In genomic region chr12:76158518-76159321, GRCh38 we compare ENCODE assay signal across 8 cellular contexts.
DNase-seq lines count a peak whose midpoint lies in the region; ATAC-seq, FAIRE-seq and TF ChIP-seq lines count a peak whose summit lies in the region.

No MANE protein-coding gene starts in this region.

- H3K4me3 Mint-ChIP-seq in neural progenitor cell = no peak overlapping the region

- H3K27ac ChIP-seq in neural progenitor cell (no peak overlapping the region), thoracic aorta (no peak overlapping the region)

- H3K27me3 ChIP-seq in neural progenitor cell = no peaks in the 10 kb centered on the region
- H3K27me3 ChIP-seq in thoracic aorta (replicated peaks; ENCODE audit: insufficient read depth) = no peaks in the 10 kb centered on the region

- H3K27me3 Mint-ChIP-seq in neural progenitor cell (ENCODE audit: insufficient read depth, low read depth) = no peaks in the 10 kb centered on the region

- H3K4me1 ChIP-seq in neural progenitor cell (peaks cover 25% of the 10 kb centered on the region), thoracic aorta (ENCODE audit: control insufficient read depth in 1 of 2, low read depth in 2 of 2) (no peaks in the 10 kb centered on the region)

- ATAC-seq in HG02938 (IDR thresholded peaks at IDR 0.05; ENCODE audit: unreplicated experiment) (peak; percentile 96), thoracic aorta (ENCODE audit: insufficient number of reproducible peaks, low FRiP score, low read depth) (peak; percentile 55)

- TF ChIP-seq CTCF in fibroblast of mammary gland (conservative IDR thresholded peaks at IDR 0.05; ENCODE audit: control insufficient read depth, insufficient read depth, low read depth, low read length) = peak; percentile 84
- peak; percentile 69 for TF ChIP-seq CTCF in neural progenitor cell (IDR thresholded peaks at IDR 0.05)
- peak; percentile 52 for TF ChIP-seq CTCF in thoracic aorta (IDR thresholded peaks at IDR 0.05)

- peaks cover 8% of the 10 kb centered on the region for H3F3A ChIP-seq in neural progenitor cell (ENCODE audit: low read depth)

- no peaks in the 10 kb centered on the region for H3K9me3 Mint-ChIP-seq in neural progenitor cell

- peak; percentile 96 for FAIRE-seq in GM18507 (lab: Jason Lieb, UNC)

- H3K4me2 ChIP-seq in neural progenitor cell = no peak overlapping the region

- DNase-seq in A172 (ENCODE audit: low spot score) = peak; percentile 93
- DNase-seq in GM18507 (ENCODE audit: extremely low spot score, insufficient read length, low read depth) = no peak
- peak; percentile 95 for DNase-seq in NOMO-1 treated with DMSO at 0.1 percent for 48 hours (lab: John Stamatoyannopoulos, UW; ENCODE audit: unreplicated experiment)
- DNase-seq in activated CD8-positive, alpha-beta memory T cell treated with anti-CD3 and anti-CD28 coated beads, Interleukin-2, amount 50 U/mL, for 48 hours = peak; percentile 89
- peak; percentile 90 for DNase-seq in fibroblast of mammary gland (ENCODE audit: low read depth)
- peak; percentile 61 for DNase-seq in neural progenitor cell (ENCODE audit: low spot score)
- no peak for DNase-seq in thoracic aorta (ENCODE audit: low spot score)

- no peaks in the 10 kb centered on the region for H3K79me2 ChIP-seq in neural progenitor cell (ENCODE audit: low read depth)

- peaks cover 13% of the 10 kb centered on the region for H3K4me1 Mint-ChIP-seq in neural progenitor cell

- no peaks in the 10 kb centered on the region for H3K36me3 ChIP-seq in neural progenitor cell
- no peaks in the 10 kb centered on the region for H3K36me3 ChIP-seq in thoracic aorta

- no peak overlapping the region for H3K27ac Mint-ChIP-seq in neural progenitor cell

- H3K36me3 Mint-ChIP-seq in neural progenitor cell = no peaks in the 10 kb centered on the region

- H4K20me1 ChIP-seq in neural progenitor cell (ENCODE audit: low read depth) = no peaks in the 10 kb centered on the region

- H3K4me3 ChIP-seq in fibroblast of mammary gland (ENCODE audit: control insufficient read depth, low read depth, low read length) (no peak overlapping the region), neural progenitor cell (no peak overlapping the region), thoracic aorta (peak overlapping the region; percentile 45)

- peak overlapping the region; percentile 81 for H2AFZ ChIP-seq in neural progenitor cell (replicated peaks)

- H3K9ac ChIP-seq in neural progenitor cell = no peak overlapping the region

- H3K9me3 ChIP-seq in neural progenitor cell (ENCODE audit: low read depth) (no peaks in the 10 kb centered on the region), thoracic aorta (no peaks in the 10 kb centered on the region)

Comparison
In these comparisons a context has a peak if more than half of its experiments do, and no peak if none do; other contexts are left out.
1. DNase-seq: peak in A172 (single experiment), NOMO-1 treated with DMSO at 0.1 percent for 48 hours (single experiment), activated CD8-positive, alpha-beta memory T cell treated with anti-CD3 and anti-CD28 coated beads, Interleukin-2, amount 50 U/mL, for 48 hours (single experiment), fibroblast of mammary gland (single experiment) and neural progenitor cell (single experiment); none in GM18507 (single experiment) and thoracic aorta (single experiment).
2. Peak in every context shown above with its lines, with median percentiles within 50 percentile points of each other: CTCF ChIP-seq.